Comparison of ENCODE assay signal across 22 cellular contexts in genomic region chr13:45592758-45593157, GRCh38.
DNase-seq lines count a peak whose midpoint lies in the region; ATAC-seq and TF ChIP-seq lines count a peak whose summit lies in the region.
"Had no signal": no experiment of that assay in that cellular context is flagged by ENCODE, and none has a peak within 500 bp of the region (broad histone marks: within the 10 kb centered on the region; RNA-seq: fewer than 3 reads in every experiment).

No MANE protein-coding gene starts in this region.

- TF ChIP-seq CTCF in GM10248 (IDR thresholded peaks at IDR 0.05; ENCODE audit: control extremely low read depth, extremely low read depth, low read depth, missing control alignments): no peak

- POLR2A ChIA-PET in GM10248 (lab: Yijun Ruan, JAX): no interaction called here

- in situ Hi-C loops in ACHN (cut with HindIII; ENCODE audit: low pct_ligation_motif_present, low pct_unique_long_range_greater_than_20kb, low sequenced_read_pairs): no loop called here

- peak; percentile 31 for DNase-seq in GM10248 (ENCODE audit: extremely low spot score)
- DNase-seq in ACHN: no peak
- DNase-seq in DMS153 treated with DMSO at 0.1 percent for 48 hours (lab: John Stamatoyannopoulos, UW; ENCODE audit: unreplicated experiment): no peak
- no peak for DNase-seq in T-helper 9 cell
- no peak for DNase-seq in NCI-H187 treated with DMSO at 0.1 percent for 48 hours (lab: John Stamatoyannopoulos, UW)
- DNase-seq: activated CD4-positive, alpha-beta T cell treated with anti-CD3 and anti-CD28 coated beads, Interleukin-2, amount 10 ng/mL, durations not matched to agents 7 days and 5 days; activated naive CD8-positive, alpha-beta T cell treated with anti-CD3 and anti-CD28 coated beads for 36 hours; BE2C; caudate nucleus; GDM1; IMR-90; left lung; mesendoderm; NCI-H1105; NCI-H2029 treated with DMSO at 0.1 percent for 48 hours; NCI-H226; substantia nigra; upper lobe of left lung had no signal

- CTCF ChIA-PET in GM10248 (lab: Yijun Ruan, JAX): interaction anchor here (1.2 kb wide), 1 partner anchor 9 kb away, joined by 4 read pairs; no protein-coding TSS in a partner anchor

- ATAC-seq in GM18508 (IDR thresholded peaks at IDR 0.05; ENCODE audit: insufficient read depth, unreplicated experiment): peak; percentile 53
- ATAC-seq in GM21717 (IDR thresholded peaks at IDR 0.05; ENCODE audit: unreplicated experiment): peak; percentile 59
- ATAC-seq in HG03378 (IDR thresholded peaks at IDR 0.05; ENCODE audit: unreplicated experiment): peak; percentile 65
- ATAC-seq: A549, left lung had no signal
